In the genomic region with DNA sequence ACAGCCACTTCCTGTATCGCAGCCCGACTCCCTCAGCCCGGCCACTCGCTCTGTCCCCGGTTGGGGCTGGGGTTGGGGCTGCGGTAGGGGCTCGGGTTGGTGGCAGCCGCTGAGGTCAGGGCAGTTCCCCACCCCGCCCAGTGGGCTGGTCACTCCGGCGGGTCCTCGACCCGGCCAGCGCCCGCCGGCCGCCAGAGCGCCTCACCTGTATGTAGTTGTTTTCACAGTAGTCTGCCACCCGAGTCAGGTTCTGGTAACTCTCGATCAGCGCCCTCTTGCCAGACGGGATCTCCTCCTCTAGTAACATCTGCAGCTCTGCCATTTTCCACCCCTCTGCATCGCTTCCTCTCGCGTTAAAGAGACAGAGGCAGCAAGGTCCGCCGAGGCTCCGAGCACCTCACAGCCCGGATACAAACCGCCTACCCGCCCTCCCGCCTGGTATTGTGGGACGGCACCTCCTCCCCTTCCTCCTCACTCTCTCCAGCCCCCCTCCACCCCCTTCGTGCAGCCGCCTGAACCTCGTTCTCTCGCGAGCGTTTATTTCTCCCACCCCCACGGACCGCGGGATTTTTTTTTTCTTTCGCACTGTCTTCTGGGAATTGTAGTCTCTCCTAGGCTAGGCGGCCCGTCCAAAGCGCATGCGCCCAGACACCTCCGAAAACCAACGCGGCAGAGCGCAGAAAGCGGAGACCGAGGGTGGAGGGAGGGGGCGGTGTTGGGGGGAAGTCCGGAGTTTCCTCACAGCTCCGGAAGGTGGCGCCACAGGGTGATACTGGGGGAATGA, we compare ENCODE assay signal across 1 cellular context.
TF ChIP-seq lines count a peak whose summit lies in the region.

TSS of gene ABI1 (minus strand) at position 417 of the 784 bp plus-strand sequence. CDS start at position 322, 95 bp downstream.

TF ChIP-seq in SK-N-SH, 30 proteins besides CTCF, POLR2A, EP300 and RAD21 (continued from another document):
- TF ChIP-seq USF1 (IDR thresholded peaks at IDR 0.05; ENCODE audit: borderline replicate concordance, low read depth) (no peak), PBX3 (IDR thresholded peaks at IDR 0.05) (no peak; the same call in 1 of the 2 replicates), RCOR1 (IDR thresholded peaks at IDR 0.05; ENCODE audit: low read length) (0 out of 2 replicates have a peak, but pooled peaks have one; percentile 1), ZBTB33 (IDR thresholded peaks at IDR 0.05; ENCODE audit: borderline replicate concordance, low read depth) (peak; percentile 99), FOXM1 (IDR thresholded peaks at IDR 0.05; ENCODE audit: low read depth) (no peak), TEAD4 (IDR thresholded peaks at IDR 0.05; ENCODE audit: borderline replicate concordance, insufficient read depth) (no peak), NRF1 (IDR thresholded peaks at IDR 0.05; ENCODE audit: low read depth, low read length) (peak; percentile 83), POLR2AphosphoS5 (IDR thresholded peaks at IDR 0.05; ENCODE audit: low read depth, low read length) (peak; percentile 94), FOXJ3 (CRISPR knock-in tag; IDR thresholded peaks at IDR 0.05) (no peak), EZH2phosphoT487 (IDR thresholded peaks at IDR 0.05; ENCODE audit: borderline replicate concordance, low read depth) (no peak), FOSL2 (IDR thresholded peaks at IDR 0.05; ENCODE audit: borderline replicate concordance, low read depth) (no peak), NFIC (IDR thresholded peaks at IDR 0.05; ENCODE audit: borderline replicate concordance) (no peak; the same call in 1 of the 2 replicates), RFX5 (IDR thresholded peaks at IDR 0.05; ENCODE audit: low read length) (no peak), CHD2 (IDR thresholded peaks at IDR 0.05; ENCODE audit: low read length, partially characterized antibody) (peak; percentile 100), SIN3A (IDR thresholded peaks at IDR 0.05; ENCODE audit: borderline replicate concordance, low read depth, low read length) (peak; percentile 69; the same call in 1 of the 2 replicates), GABPA (IDR thresholded peaks at IDR 0.05; ENCODE audit: low read depth) (peak; percentile 65), TCF12 (IDR thresholded peaks at IDR 0.05) (no peak), MXI1 (IDR thresholded peaks at IDR 0.05; ENCODE audit: low read depth, low read length) (peak; percentile 68), ELF1 (IDR thresholded peaks at IDR 0.05) (peak; percentile 41)
- TF ChIP-seq, protein P1, sequence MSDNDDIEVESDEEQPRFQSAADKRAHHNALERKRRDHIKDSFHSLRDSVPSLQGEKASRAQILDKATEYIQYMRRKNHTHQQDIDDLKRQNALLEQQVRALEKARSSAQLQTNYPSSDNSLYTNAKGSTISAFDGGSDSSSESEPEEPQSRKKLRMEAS (IDR thresholded peaks at IDR 0.05; ENCODE audit: low read depth) = peak; percentile 78
